Comparison of ENCODE assay signal across 3 cellular contexts in the genomic region with DNA sequence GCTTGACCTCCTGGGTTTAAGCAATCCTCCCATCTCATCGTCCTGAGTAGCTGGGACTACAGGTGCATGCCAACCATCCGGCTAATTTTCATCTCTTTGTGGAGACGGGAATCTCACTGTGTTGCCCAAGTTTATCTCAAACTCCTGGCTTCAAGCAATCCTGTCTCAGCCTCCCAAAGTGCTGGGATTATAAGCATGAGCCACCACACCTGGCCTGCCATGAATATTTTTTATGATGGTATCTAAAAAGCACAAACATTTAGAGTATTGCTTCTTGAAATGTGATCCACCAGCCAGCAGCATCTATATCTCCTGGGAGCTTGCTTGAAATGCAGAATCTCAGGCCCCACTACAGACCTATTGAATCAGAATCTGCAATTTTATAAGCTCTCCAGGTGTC.
"Had no signal": no experiment of that assay in that cellular context is flagged by ENCODE, and none has a peak within 500 bp of the region (broad histone marks: within the 10 kb centered on the region; RNA-seq: fewer than 3 reads in every experiment).

No MANE protein-coding gene starts in this region.

- H3K4me3 ChIP-seq: GM12878 had no signal

- ATAC-seq: GM12878 had no signal

- DNase-seq: GDM1, GF-D8 had no signal
